In genomic region chrX:82208976-82209375, GRCh38 we compare ENCODE assay signal across 23 cellular contexts.
"Had no signal": no experiment of that assay in that cellular context is flagged by ENCODE, and none has a peak within 500 bp of the region (broad histone marks: within the 10 kb centered on the region; RNA-seq: fewer than 3 reads in every experiment).

No MANE protein-coding gene starts in this region.

- H3K4me1 ChIP-seq: esophagus muscularis mucosa, gastrocnemius medialis, heart right ventricle, right atrium auricular region, sigmoid colon, testis, tibial nerve, upper lobe of right lung, vagina had no signal

- H3K9me3 ChIP-seq: esophagus muscularis mucosa, gastrocnemius medialis, neutrophil, right atrium auricular region, sigmoid colon, testis, tibial nerve, upper lobe of right lung had no signal

- DNase-seq: effector memory CD8-positive, alpha-beta T cell; gastrocnemius medialis; heart right ventricle; hypothalamus; kidney glomerular epithelial cell; naive thymus-derived CD4-positive, alpha-beta T cell; nephron progenitor cell; posterior cingulate gyrus; sigmoid colon; stimulated activated CD4-positive, alpha-beta T cell treated with anti-CD3 and anti-CD28 coated beads, Interleukin-2, amount 100 ng/mL, for 24 hours; stimulated activated CD4-positive, alpha-beta T cell treated with anti-CD3 and anti-CD28 coated beads, Interleukin-4, amount 100 ng/mL, for 4 hours; stimulated activated naive B cell treated with anti-CD40 and anti-IgM and Interleukin-4, amounts not matched to agents 10 μg/mL and 1 μg/mL and 100 μg/mL, for 72 hours; stimulated activated naive CD8-positive, alpha-beta T cell treated with anti-CD3 and anti-CD28 coated beads, Interleukin-15, amount 100 ng/mL, for 72 hours; testis; upper lobe of right lung had no signal

- FAIRE-seq: islet of Langerhans had no signal

- ATAC-seq: effector memory CD8-positive, alpha-beta T cell; gastrocnemius medialis; heart right ventricle; naive thymus-derived CD4-positive, alpha-beta T cell; stimulated activated naive B cell treated with anti-CD40 and anti-IgM and Interleukin-4, amounts not matched to agents 10 μg/mL and 1 μg/mL and 100 μg/mL, for 72 hours; stimulated activated naive CD8-positive, alpha-beta T cell treated with anti-CD3 and anti-CD28 coated beads, Interleukin-15, amount 100 ng/mL, for 72 hours; upper lobe of right lung had no signal

- H3K36me3 ChIP-seq: esophagus muscularis mucosa, gastrocnemius medialis, heart right ventricle, neutrophil, right atrium auricular region, sigmoid colon, tibial nerve, upper lobe of right lung, vagina had no signal

- H3K27me3 ChIP-seq: esophagus muscularis mucosa, gastrocnemius medialis, heart right ventricle, neutrophil, right atrium auricular region, sigmoid colon, testis, tibial nerve, upper lobe of right lung, vagina had no signal

- H3K27ac ChIP-seq: epithelial cell of prostate, esophagus muscularis mucosa, gastrocnemius medialis, heart right ventricle, neutrophil, right atrium auricular region, sigmoid colon, skin epidermis, testis, tibial nerve, upper lobe of right lung, vagina had no signal

- H3K4me3 ChIP-seq: esophagus muscularis mucosa, gastrocnemius medialis, heart right ventricle, right atrium auricular region, sigmoid colon, skin epidermis, testis, tibial nerve, upper lobe of right lung, vagina had no signal
